Comparison of ENCODE assay signal across 23 cellular contexts in the genomic region with DNA sequence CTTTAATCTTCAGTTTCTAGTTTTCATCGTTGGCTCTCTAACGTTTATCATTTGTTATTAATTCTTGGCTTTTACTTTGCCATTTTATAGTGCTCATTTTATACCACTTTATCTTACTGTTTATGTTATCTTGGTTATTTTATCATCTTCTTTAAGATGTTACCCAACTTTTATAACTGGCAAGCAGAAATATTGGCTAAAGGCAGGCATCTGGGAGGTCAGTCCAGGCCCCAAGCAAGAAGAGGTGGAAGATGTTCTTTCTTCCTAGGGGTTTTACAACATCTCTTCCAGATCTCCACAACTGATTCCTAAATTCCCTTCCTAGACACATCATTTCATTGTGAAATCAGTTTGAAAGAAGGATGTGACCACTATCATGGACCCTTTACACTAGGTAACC.
"Had no signal": no experiment of that assay in that cellular context is flagged by ENCODE, and none has a peak within 500 bp of the region (broad histone marks: within the 10 kb centered on the region; RNA-seq: fewer than 3 reads in every experiment).

No MANE protein-coding gene starts in this region.

- H3K4me1 Mint-ChIP-seq: activated T-helper 17 cell treated with anti-CD3 and anti-CD28 coated beads, Interleukin-2, amount 50 U/mL, for 72 hours had no signal

- DNase-seq: activated CD4-positive, alpha-beta T cell treated with anti-CD3 and anti-CD28 coated beads, Interleukin-2, amount 50 U/mL, for 1 hour; activated CD4-positive, CD25-positive, alpha-beta regulatory T cell treated with anti-CD3 and anti-CD28 coated beads, Interleukin-2, amount 50 U/mL, for 72 hours; activated T-cell treated with anti-CD3 and anti-CD28 coated beads, Interleukin-2, amount 50 U/mL, for 24 hours; central memory CD4-positive, alpha-beta T cell; dorsolateral prefrontal cortex; effector memory CD8-positive, alpha-beta T cell; foreskin keratinocyte; glutamatergic neuron; hippocampal formation; left ventricle myocardium inferior; nucleus accumbens; posterior cingulate gyrus; stimulated activated CD4-positive, alpha-beta T cell treated with anti-CD3 and anti-CD28 coated beads, Interleukin-15, amount 100 ng/mL, for 24 hours; WERI-Rb-1 had no signal

- H3K4me1 ChIP-seq: foreskin keratinocyte, left ventricle myocardium inferior, vagina had no signal

- H3K27me3 Mint-ChIP-seq: activated T-cell treated with anti-CD3 and anti-CD28 coated beads, Interleukin-2, amount 50 U/mL, for 24 hours; activated T-helper 17 cell treated with anti-CD3 and anti-CD28 coated beads, Interleukin-2, amount 50 U/mL, for 72 hours; effector memory CD8-positive, alpha-beta T cell had no signal

- H3K27me3 ChIP-seq: ascending aorta, dorsolateral prefrontal cortex, foreskin keratinocyte, stomach, transverse colon, vagina had no signal

- H3K4me3 Mint-ChIP-seq: activated T-cell treated with anti-CD3 and anti-CD28 coated beads, Interleukin-2, amount 50 U/mL, for 24 hours; activated T-helper 17 cell treated with anti-CD3 and anti-CD28 coated beads, Interleukin-2, amount 50 U/mL, for 72 hours; effector memory CD8-positive, alpha-beta T cell; memory B cell; stimulated activated memory B cell treated with anti-CD40 and anti-IgM and Interleukin-4, amounts not matched to agents 10 μg/mL and 1 μg/mL and 100 μg/mL, for 72 hours had no signal

- H3K27ac ChIP-seq: ascending aorta, dorsolateral prefrontal cortex, foreskin keratinocyte, left ventricle myocardium inferior, stomach, vagina, WERI-Rb-1 had no signal

- ATAC-seq: activated naive CD4-positive, alpha-beta T cell treated with anti-CD3 and anti-CD28 coated beads, Interleukin-2, amount 50 U/mL, for 72 hours; activated T-helper 17 cell treated with anti-CD3 and anti-CD28 coated beads, Interleukin-2, amount 50 U/mL, for 72 hours; effector memory CD8-positive, alpha-beta T cell; foreskin keratinocyte; stimulated activated memory B cell treated with anti-CD40 and anti-IgM and Interleukin-4, amounts not matched to agents 10 μg/mL and 1 μg/mL and 100 μg/mL, for 72 hours had no signal

- H3K4me3 ChIP-seq: ascending aorta, dorsolateral prefrontal cortex, left ventricle myocardium inferior, stomach, transverse colon, vagina had no signal

- H3K36me3 Mint-ChIP-seq: activated naive CD4-positive, alpha-beta T cell treated with anti-CD3 and anti-CD28 coated beads, Interleukin-2, amount 50 U/mL, for 72 hours; memory B cell; stimulated activated memory B cell treated with anti-CD40 and anti-IgM and Interleukin-4, amounts not matched to agents 10 μg/mL and 1 μg/mL and 100 μg/mL, for 72 hours had no signal

- H3K27ac Mint-ChIP-seq: activated naive CD4-positive, alpha-beta T cell treated with anti-CD3 and anti-CD28 coated beads, Interleukin-2, amount 50 U/mL, for 72 hours; activated T-cell treated with anti-CD3 and anti-CD28 coated beads, Interleukin-2, amount 50 U/mL, for 24 hours; activated T-helper 17 cell treated with anti-CD3 and anti-CD28 coated beads, Interleukin-2, amount 50 U/mL, for 72 hours; effector memory CD8-positive, alpha-beta T cell; memory B cell; stimulated activated memory B cell treated with anti-CD40 and anti-IgM and Interleukin-4, amounts not matched to agents 10 μg/mL and 1 μg/mL and 100 μg/mL, for 72 hours had no signal

- H3K9me3 Mint-ChIP-seq: activated naive CD4-positive, alpha-beta T cell treated with anti-CD3 and anti-CD28 coated beads, Interleukin-2, amount 50 U/mL, for 72 hours; activated T-cell treated with anti-CD3 and anti-CD28 coated beads, Interleukin-2, amount 50 U/mL, for 24 hours; activated T-helper 17 cell treated with anti-CD3 and anti-CD28 coated beads, Interleukin-2, amount 50 U/mL, for 72 hours; effector memory CD8-positive, alpha-beta T cell; memory B cell; stimulated activated memory B cell treated with anti-CD40 and anti-IgM and Interleukin-4, amounts not matched to agents 10 μg/mL and 1 μg/mL and 100 μg/mL, for 72 hours had no signal

- H3K36me3 ChIP-seq: ascending aorta, left ventricle myocardium inferior, stomach, transverse colon, vagina, WERI-Rb-1 had no signal

- FAIRE-seq: small intestine had no signal

- H3K9me3 ChIP-seq: ascending aorta, left ventricle myocardium inferior, stomach, transverse colon, vagina had no signal
